In the genomic region with DNA sequence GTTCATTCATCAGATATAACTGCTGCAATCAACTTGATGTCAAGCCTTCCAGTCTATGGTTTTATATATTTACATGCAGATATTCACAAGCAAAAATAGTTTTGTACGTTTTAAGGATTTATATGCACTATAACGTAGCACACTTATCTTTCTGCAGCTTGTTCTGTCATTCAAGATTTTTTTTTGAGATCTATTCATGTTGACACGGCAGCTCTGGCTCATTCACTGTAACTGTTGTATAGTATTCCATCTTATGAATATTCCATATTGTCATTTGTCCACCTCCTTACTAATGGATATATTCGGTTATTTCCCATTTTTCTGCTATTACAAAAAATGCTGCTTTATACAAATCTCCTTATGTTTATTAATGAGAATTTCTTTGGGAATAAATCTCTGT, we compare ENCODE assay signal across 8 cellular contexts. TPM values are rescaled to one million over a fixed set of nuclear protein-coding genes. Genes with fewer than 3 reads are reported as not detected.
"Had no signal": no experiment of that assay in that cellular context is flagged by ENCODE, and none has a peak within 500 bp of the region (broad histone marks: within the 10 kb centered on the region; RNA-seq: fewer than 3 reads in every experiment).

No MANE protein-coding gene starts in this region.

- ATAC-seq: GM12878 had no signal

- H3K4me3 ChIP-seq: GM12878 had no signal

- FAIRE-seq: G401.6, GM12878, GM12891, GM12892, GM18507, GM19239 had no signal

- DNase-seq: GDM1, GF-D8 had no signal

RNA-seq across cellular contexts. Expression of gene ELOVL2, which starts 13.2 kb away (rescaled TPM):
- total RNA-seq: GM12878 had no signal
